13 cellular contexts compared by ENCODE assay signal in the genomic region with DNA sequence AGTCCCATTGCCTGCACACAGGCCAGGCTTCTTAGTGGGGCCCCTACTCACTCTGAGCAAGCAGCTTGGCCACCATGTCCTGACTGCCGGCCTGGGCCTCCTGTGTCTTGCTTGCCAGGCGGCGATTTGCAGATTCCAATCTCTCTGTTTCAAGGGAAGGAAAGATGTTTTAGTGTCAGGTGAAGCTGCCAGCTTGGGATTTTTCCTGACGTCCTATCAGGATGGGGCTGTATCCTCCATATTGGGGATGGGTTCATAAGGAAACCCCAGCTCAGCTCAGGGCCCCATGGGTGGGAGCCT. TPM values are rescaled to one million over a fixed set of nuclear protein-coding genes. Genes with fewer than 3 reads are reported as not detected.
DNase-seq lines count a peak whose midpoint lies in the region; ATAC-seq and TF ChIP-seq lines count a peak whose summit lies in the region.
"Had no signal": no experiment of that assay in that cellular context is flagged by ENCODE, and none has a peak within 500 bp of the region (broad histone marks: within the 10 kb centered on the region; RNA-seq: fewer than 3 reads in every experiment).

No MANE protein-coding gene starts in this region.

- no peak for TF ChIP-seq POLR2A in gastroesophageal sphincter (IDR thresholded peaks at IDR 0.05)

- intact Hi-C loops in posterior vena cava (cut with DNase I), result no loop called here

- WGBS in gastroesophageal sphincter (ENCODE audit: low coverage in 1 of 2), 2 donors, result no CpG with 5 or more reads among the region's 4 CpGs

- peak; percentile 26 for DNase-seq in AG10803 (ENCODE audit: low read depth)
- DNase-seq in RWPE2 (ENCODE audit: low spot score), result no peak
- DNase-seq in posterior vena cava (ENCODE audit: low spot score), result peak; percentile 51
- DNase-seq in NCI-H774 (lab: John Stamatoyannopoulos, UW), result no peak
- DNase-seq in dedifferentiated amniotic fluid mesenchymal stem cell (ENCODE audit: extremely low spot score), result no peak
- DNase-seq in NCI-H345 (lab: John Stamatoyannopoulos, UW), result no peak
- DNase-seq: amniotic stem cell, immature natural killer cell, NCI-H1694 had no signal

- no peak for TF ChIP-seq EP300 in gastroesophageal sphincter (IDR thresholded peaks at IDR 0.05)

- ATAC-seq in RWPE2 (ENCODE audit: low read depth) (no peak), gastroesophageal sphincter (no peak), HG03139 (IDR thresholded peaks at IDR 0.05; ENCODE audit: unreplicated experiment) (no peak)

- H3K27ac ChIP-seq in RWPE2 (ENCODE audit: poor library complexity, severe bottlenecking) (peak overlapping the region; percentile 96), gastroesophageal sphincter (peak overlapping the region; percentile 24 to 100 (median 99))

- H3K9me3 ChIP-seq in RWPE2 (ENCODE audit: severe bottlenecking), result no peaks in the 10 kb centered on the region
- H3K9me3 ChIP-seq in gastroesophageal sphincter, result no peaks in the 10 kb centered on the region

- no peak for TF ChIP-seq CTCF in AG10803 (conservative IDR thresholded peaks at IDR 0.05; ENCODE audit: low read length)
- TF ChIP-seq CTCF in RWPE2 (IDR thresholded peaks at IDR 0.05; ENCODE audit: poor library complexity, severe bottlenecking), result no peak
- TF ChIP-seq CTCF in gastroesophageal sphincter (IDR thresholded peaks at IDR 0.05), result no peak

- no peaks in the 10 kb centered on the region for H3K27me3 ChIP-seq in RWPE2 (ENCODE audit: insufficient read depth, poor library complexity, severe bottlenecking)
- H3K27me3 ChIP-seq in gastroesophageal sphincter, result no peaks in the 10 kb centered on the region

- H3K36me3 ChIP-seq in RWPE2 (ENCODE audit: low read depth), result peaks cover 96% of the 10 kb centered on the region
- peaks cover 0 to 92% of the 10 kb centered on the region in 2 donors for H3K36me3 ChIP-seq in gastroesophageal sphincter

- H3K4me1 ChIP-seq in RWPE2 (ENCODE audit: insufficient read depth, poor library complexity, severe bottlenecking) (peaks cover 60% of the 10 kb centered on the region), gastroesophageal sphincter (peaks cover 21 to 99% (median 93%) of the 10 kb centered on the region in 3 donors)

- H3K4me3 ChIP-seq in AG10803 (ENCODE audit: low read length) (no peak overlapping the region), RWPE2 (ENCODE audit: severe bottlenecking) (no peak overlapping the region), gastroesophageal sphincter (no peak overlapping the region)

RNA-seq across cellular contexts. Expression of a gene that starts 8.5 kb away (rescaled TPM):
- total RNA-seq in gastroesophageal sphincter (100 to 1,000 TPM in 3 of 4 donors, 10 to 100 TPM in 1; 93.2 to 226 (median 153) TPM), posterior vena cava (10 to 100 TPM; 49.9 to 56.5 TPM)
- total RNA-seq: activated CD8-positive, alpha-beta memory T cell treated with anti-CD3 and anti-CD28 coated beads for 36 hours; T-helper 2 cell treated with Interferon-gamma antibody and Interleukin-4, amounts not matched to agents 100 ng/mL and 5 ng/mL, for 36 hours had no signal

Comparison
In these comparisons a context has a peak if more than half of its experiments do, and no peak if none do; other contexts are left out.
1. DNase-seq: peak in AG10803 (single experiment) and posterior vena cava (single experiment); none in RWPE2 (single experiment), NCI-H774 (single experiment), dedifferentiated amniotic fluid mesenchymal stem cell (single experiment) and NCI-H345 (single experiment).